In the genomic region with DNA sequence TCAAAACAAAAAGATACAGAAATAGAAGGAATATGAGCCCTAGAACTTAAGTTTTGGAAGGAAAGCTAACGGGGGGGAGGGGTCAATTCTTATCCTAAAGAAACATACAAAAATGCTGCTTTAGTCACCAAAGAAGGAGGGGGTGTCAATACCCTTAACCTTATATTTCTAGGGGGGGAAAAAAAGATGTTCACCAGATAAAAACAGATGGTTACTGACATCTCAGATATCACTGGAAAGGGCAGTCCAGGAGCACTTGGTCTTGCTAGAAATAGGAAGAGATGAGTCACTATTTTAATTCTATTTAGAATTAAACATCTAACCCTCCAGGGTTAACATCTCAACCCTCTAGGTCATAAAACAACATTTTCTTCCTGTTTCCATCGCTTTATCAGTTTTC, we compare ENCODE assay signal across 8 cellular contexts. TPM values are rescaled to one million over a fixed set of nuclear protein-coding genes. Genes with fewer than 3 reads are reported as not detected.
A peak's percentile ranks its signal among the peaks of the same experiment; 100 is the strongest.
DNase-seq lines count a peak whose midpoint lies in the region; ATAC-seq, FAIRE-seq and TF ChIP-seq lines count a peak whose summit lies in the region.

No MANE protein-coding gene starts in this region.

- intact Hi-C loops in HepG2 (cut with micrococcal nuclease; ENCODE audit: unreplicated experiment), result no loop called here

- H3K27ac ChIP-seq in HepG2 (ENCODE audit: extremely low read length, insufficient read depth, low read length), result peak overlapping the region; percentile 87
- peak overlapping the region; percentile 88 to 97 (median 94) for H3K27ac ChIP-seq in tibial nerve

- POLR2A ChIA-PET in activated naive CD8-positive, alpha-beta T cell treated with anti-CD3 and anti-CD28 coated beads, Interleukin-2, amount 10 ng/mL, durations not matched to agents 7 days and 5 days (lab: Charles Lee), result interaction anchor here (3.3 to 5.5 kb wide), 5 partner anchors 12 to 35 kb away, joined by 14 to 87 read pairs (median 80); partner anchors contain the start of genes FCHSD1, HDAC3 and RELL2
- POLR2A ChIA-PET in HepG2 (lab: Yijun Ruan, JAX), result interaction anchor here (1.2 to 3.5 kb wide), 8 partner anchors 9 to 297 kb away, joined by 3 to 53 read pairs (median 5); partner anchors contain the start of genes RELL2 and TAF7

- no peaks in the 10 kb centered on the region for H4K20me1 ChIP-seq in HepG2 (ENCODE audit: insufficient read depth, low read length)

- peaks cover 55% of the 10 kb centered on the region for H3K79me2 ChIP-seq in HepG2 (ENCODE audit: insufficient read depth, low read length)

- H3K27me3 ChIP-seq in HepG2 (ENCODE audit: control insufficient read depth in 1 of 2, insufficient read depth in 2 of 2, low read length in 2 of 2) (no peaks in the 10 kb centered on the region), tibial nerve (no peaks in the 10 kb centered on the region)

- in situ Hi-C loops in HepG2 (cut with HindIII; ENCODE audit: extremely low pct_ligation_motif_present, low pct_unique_long_range_greater_than_20kb), result no loop called here

- H3K36me3 ChIP-seq in HepG2 (replicated peaks in 1 of 2; ENCODE audit: control insufficient read depth in 1 of 2, insufficient read depth in 2 of 2, low read length in 2 of 2), result peaks cover 4 to 9% of the 10 kb centered on the region in 2 experiments
- peaks cover 0 to 24% (median 4%) of the 10 kb centered on the region in 3 donors for H3K36me3 ChIP-seq in tibial nerve

- H2AFZ ChIP-seq in HepG2 (ENCODE audit: low read length), result no peak overlapping the region

- no TSS peak for BruUV-seq in HepG2 (replicated peaks; lab: Mats Ljungman, UMichigan)

- no peak for ATAC-seq in activated naive CD8-positive, alpha-beta T cell treated with anti-CD3 and anti-CD28 coated beads, Interleukin-2, amount 10 ng/mL, durations not matched to agents 7 days and 5 days (ENCODE audit: low read depth)
- no peak for ATAC-seq in HepG2

- no peaks in the 10 kb centered on the region for H3K9me3 Mint-ChIP-seq in activated T-cell treated with anti-CD3 and anti-CD28 coated beads, Interleukin-2, amount 50 U/mL, for 24 hours
- H3K9me3 Mint-ChIP-seq in activated naive CD8-positive, alpha-beta T cell treated with anti-CD3 and anti-CD28 coated beads, Interleukin-2, amount 10 ng/mL, durations not matched to agents 7 days and 5 days, result no peaks in the 10 kb centered on the region

- peaks cover 84% of the 10 kb centered on the region for H3K36me3 Mint-ChIP-seq in activated T-cell treated with anti-CD3 and anti-CD28 coated beads, Interleukin-2, amount 50 U/mL, for 24 hours (ENCODE audit: low read depth)
- H3K36me3 Mint-ChIP-seq in activated naive CD8-positive, alpha-beta T cell treated with anti-CD3 and anti-CD28 coated beads, Interleukin-2, amount 10 ng/mL, durations not matched to agents 7 days and 5 days, result peaks cover 29% of the 10 kb centered on the region

- FAIRE-seq in HepG2 (lab: Jason Lieb, UNC) (no peak), GM12891 (lab: Jason Lieb, UNC) (no peak)

- no peaks in the 10 kb centered on the region for H3K27me3 Mint-ChIP-seq in activated T-cell treated with anti-CD3 and anti-CD28 coated beads, Interleukin-2, amount 50 U/mL, for 24 hours
- H3K27me3 Mint-ChIP-seq in activated naive CD8-positive, alpha-beta T cell treated with anti-CD3 and anti-CD28 coated beads, Interleukin-2, amount 10 ng/mL, durations not matched to agents 7 days and 5 days, result no peaks in the 10 kb centered on the region

- H3K27ac Mint-ChIP-seq in activated T-cell treated with anti-CD3 and anti-CD28 coated beads, Interleukin-2, amount 50 U/mL, for 24 hours, result peak overlapping the region; percentile 97
- peak overlapping the region; percentile 85 for H3K27ac Mint-ChIP-seq in activated naive CD8-positive, alpha-beta T cell treated with anti-CD3 and anti-CD28 coated beads, Interleukin-2, amount 10 ng/mL, durations not matched to agents 7 days and 5 days

- H3K9me3 ChIP-seq in HepG2 (ENCODE audit: low read length) (no peaks in the 10 kb centered on the region), tibial nerve (no peaks in the 10 kb centered on the region)

- WGBS in HepG2 (ENCODE audit: low lambda C conversion rate), result 79% methylated on average over 2 of the region's 2 CpGs
- WGBS in tibial nerve, 2 donors, result 15 to 19% methylated on average over 2 of the region's 2 CpGs

- no peak for TF ChIP-seq RAD21 in HepG2 (CRISPR knock-in tag; IDR thresholded peaks at IDR 0.05)

- no peak for DNase-seq in activated T-cell treated with anti-CD3 and anti-CD28 coated beads, Interleukin-2, amount 50 U/mL, for 24 hours
- DNase-seq in activated T-cell treated with anti-CD3 and anti-CD28 coated beads for 4 hours (no peak), HepG2 (ENCODE audit: low spot score) (no peak), tibial nerve (ENCODE audit: low spot score in 2 of 2) (no peak), GM12891 (ENCODE audit: insufficient read length, low spot score) (no peak), COR-L47 (lab: John Stamatoyannopoulos, UW) (no peak), SW 1271 (lab: John Stamatoyannopoulos, UW) (no peak)
- DNase-seq in activated naive CD8-positive, alpha-beta T cell treated with anti-CD3 and anti-CD28 coated beads, Interleukin-2, amount 10 ng/mL, durations not matched to agents 7 days and 5 days, result no peak

- peaks cover 66% of the 10 kb centered on the region for H3K4me1 Mint-ChIP-seq in activated T-cell treated with anti-CD3 and anti-CD28 coated beads, Interleukin-2, amount 50 U/mL, for 24 hours (ENCODE audit: low read depth)
- H3K4me1 Mint-ChIP-seq in activated naive CD8-positive, alpha-beta T cell treated with anti-CD3 and anti-CD28 coated beads, Interleukin-2, amount 10 ng/mL, durations not matched to agents 7 days and 5 days, result peaks cover 46% of the 10 kb centered on the region

- TF ChIP-seq EP300 in HepG2 (IDR thresholded peaks at IDR 0.05; ENCODE audit: low read depth in 2 of 2, low read length in 2 of 2) (no peak), HepG2 (CRISPR knock-in tag; IDR thresholded peaks at IDR 0.05; ENCODE audit: borderline replicate concordance) (no peak), tibial nerve (IDR thresholded peaks at IDR 0.05) (no peak)

- H3K4me3 Mint-ChIP-seq in activated T-cell treated with anti-CD3 and anti-CD28 coated beads, Interleukin-2, amount 50 U/mL, for 24 hours, result peak overlapping the region; percentile 91
- H3K4me3 Mint-ChIP-seq in activated naive CD8-positive, alpha-beta T cell treated with anti-CD3 and anti-CD28 coated beads, Interleukin-2, amount 10 ng/mL, durations not matched to agents 7 days and 5 days, result peak overlapping the region; percentile 88

- CTCF ChIA-PET in HepG2 (lab: Yijun Ruan, JAX; ENCODE audit: low intra/inter-chr PET ratio, low total read pairs), result no interaction called here

- no peak for TF ChIP-seq POLR2A in HepG2 (IDR thresholded peaks at IDR 0.05; ENCODE audit: insufficient read depth in 1 of 2, low read depth in 2 of 2, low read length in 2 of 2)
- TF ChIP-seq POLR2A in tibial nerve (IDR thresholded peaks at IDR 0.05), result no peak
- TF ChIP-seq POLR2A in GM12891 (IDR thresholded peaks at IDR 0.05; ENCODE audit: low read depth, low read length), result no peak

- TF ChIP-seq CTCF in HepG2 (CRISPR knock-in tag; IDR thresholded peaks at IDR 0.05) (no peak), tibial nerve (IDR thresholded peaks at IDR 0.05) (no peak)

- H3K9ac ChIP-seq in HepG2 (ENCODE audit: insufficient read depth, low read depth, low read length), result peak overlapping the region; percentile 83

- H3K4me3 ChIP-seq in HepG2 (replicated peaks in 1 of 3; ENCODE audit: insufficient read depth in 1 of 3, low read depth in 2 of 3, low read length in 3 of 3), result peak overlapping the region; percentile 84 to 95 (median 88); a peak in 5 of 6 replicates
- peak overlapping the region in 3 of 4 donors; percentile 83 to 98 (median 96) for H3K4me3 ChIP-seq in tibial nerve

- H3K4me1 ChIP-seq in HepG2 (ENCODE audit: insufficient read depth, low read length), result peaks cover 58% of the 10 kb centered on the region
- peaks cover 0 to 53% (median 19%) of the 10 kb centered on the region in 4 donors for H3K4me1 ChIP-seq in tibial nerve

- H3K4me2 ChIP-seq in HepG2 (ENCODE audit: low read depth, low read length), result peak overlapping the region; percentile 74

RNA-seq across cellular contexts. Expression of gene DIAPH1, which starts 1.7 kb away (rescaled TPM):
- 100 to 1,000 TPM; 244 to 256 TPM for total RNA-seq in activated naive CD8-positive, alpha-beta T cell treated with anti-CD3 and anti-CD28 coated beads, Interleukin-2, amount 10 ng/mL, durations not matched to agents 7 days and 5 days
- total RNA-seq in HepG2 (2016; rRNA removed; fragmentation: Illumina TruSeq; extraction: Trizol), result 28.5 and 33.9 TPM in 2 replicates
- total RNA-seq in HepG2 (2016; cell fraction: cytosol; rRNA removed; fragmentation: Illumina TruSeq; extraction: Trizol; ENCODE audit: low read depth), result 16.5 and 21.3 TPM in 2 replicates
- total RNA-seq in HepG2 (2016; cell fraction: insoluble cytoplasmic fraction; rRNA removed; fragmentation: Illumina TruSeq; extraction: Trizol), result 24.1 and 31.9 TPM in 2 replicates
- 20.9 and 21.2 TPM in 2 replicates for total RNA-seq in HepG2 (2016; cell fraction: membrane; rRNA removed; fragmentation: Illumina TruSeq; extraction: Trizol)
- total RNA-seq in HepG2 (2016; cell fraction: nucleus; rRNA removed; fragmentation: Illumina TruSeq; extraction: Trizol), result 95.2 and 104 TPM in 2 replicates
- polyA plus RNA-seq in HepG2 (2011; rRNA removed), result 25.1 and 33.2 TPM in 2 replicates
- 18.7 and 25.7 TPM in 2 replicates for polyA plus RNA-seq in HepG2 (2011; cell fraction: cytosol; rRNA removed)
- polyA plus RNA-seq in HepG2 (2011; cell fraction: nucleus; rRNA removed), result 126 and 140 TPM in 2 replicates
- 45.7 and 49.8 TPM in 2 replicates for polyA plus RNA-seq in HepG2 (2012)
- polyA plus RNA-seq in HepG2 (2016; cell fraction: cytosol; fragmentation: Illumina TruSeq; extraction: Trizol; ENCODE audit: low read depth), result 5.1 and 6.3 TPM in 2 replicates
- polyA plus RNA-seq in HepG2 (2016; cell fraction: insoluble cytoplasmic fraction; fragmentation: Illumina TruSeq; extraction: Trizol; ENCODE audit: low read depth), result 24.9 and 33.0 TPM in 2 replicates
- 7.9 and 10.1 TPM in 2 replicates for polyA plus RNA-seq in HepG2 (2016; cell fraction: membrane; fragmentation: Illumina TruSeq; extraction: Trizol; ENCODE audit: low read depth)
- 123 and 124 TPM in 2 replicates for polyA plus RNA-seq in HepG2 (2016; cell fraction: nucleus; fragmentation: Illumina TruSeq; extraction: Trizol; ENCODE audit: insufficient read depth, low read depth)
- polyA minus RNA-seq in HepG2 (2011; rRNA and poly(A)+ RNA removed; ENCODE audit: low replicate concordance), result 105 and 207 TPM in 2 replicates
- 30.1 and 34.9 TPM in 2 replicates for polyA minus RNA-seq in HepG2 (2011; cell fraction: cytosol; rRNA and poly(A)+ RNA removed)
- polyA minus RNA-seq in HepG2 (2011; cell fraction: nucleus; rRNA and poly(A)+ RNA removed), result 129 and 140 TPM in 2 replicates
- total RNA-seq in tibial nerve, result 100 to 1,000 TPM in 1 of 4 donors, 10 to 100 TPM in 3; 59.4 to 102 (median 64.0) TPM
- polyA plus RNA-seq in GM12891 (2012; ENCODE audit: low read depth, missing spikeins), result 71.9 TPM

RNA-seq across cellular contexts. Expression of gene HDAC3, which starts 19.5 kb away (rescaled TPM):
- 10 to 100 TPM; 85.8 to 89.6 TPM for total RNA-seq in activated naive CD8-positive, alpha-beta T cell treated with anti-CD3 and anti-CD28 coated beads, Interleukin-2, amount 10 ng/mL, durations not matched to agents 7 days and 5 days
- 83.9 and 84.0 TPM in 2 replicates for total RNA-seq in HepG2 (2016; rRNA removed; fragmentation: Illumina TruSeq; extraction: Trizol)
- 89.0 and 95.8 TPM in 2 replicates for total RNA-seq in HepG2 (2016; cell fraction: cytosol; rRNA removed; fragmentation: Illumina TruSeq; extraction: Trizol; ENCODE audit: low read depth)
- total RNA-seq in HepG2 (2016; cell fraction: insoluble cytoplasmic fraction; rRNA removed; fragmentation: Illumina TruSeq; extraction: Trizol), result 75.9 and 87.3 TPM in 2 replicates
- total RNA-seq in HepG2 (2016; cell fraction: membrane; rRNA removed; fragmentation: Illumina TruSeq; extraction: Trizol), result 136 and 149 TPM in 2 replicates
- 60.2 and 60.8 TPM in 2 replicates for total RNA-seq in HepG2 (2016; cell fraction: nucleus; rRNA removed; fragmentation: Illumina TruSeq; extraction: Trizol)
- 90.0 and 94.1 TPM in 2 replicates for polyA plus RNA-seq in HepG2 (2011; rRNA removed)
- polyA plus RNA-seq in HepG2 (2011; cell fraction: cytosol; rRNA removed), result 84.3 and 85.4 TPM in 2 replicates
- polyA plus RNA-seq in HepG2 (2011; cell fraction: nucleus; rRNA removed), result 161 and 166 TPM in 2 replicates
- 55.1 and 57.0 TPM in 2 replicates for polyA plus RNA-seq in HepG2 (2012)
- polyA plus RNA-seq in HepG2 (2016; cell fraction: cytosol; fragmentation: Illumina TruSeq; extraction: Trizol; ENCODE audit: low read depth), result 93.9 and 113 TPM in 2 replicates
- 80.8 and 88.3 TPM in 2 replicates for polyA plus RNA-seq in HepG2 (2016; cell fraction: insoluble cytoplasmic fraction; fragmentation: Illumina TruSeq; extraction: Trizol; ENCODE audit: low read depth)
- 128 and 150 TPM in 2 replicates for polyA plus RNA-seq in HepG2 (2016; cell fraction: membrane; fragmentation: Illumina TruSeq; extraction: Trizol; ENCODE audit: low read depth)
- 126 and 133 TPM in 2 replicates for polyA plus RNA-seq in HepG2 (2016; cell fraction: nucleus; fragmentation: Illumina TruSeq; extraction: Trizol; ENCODE audit: insufficient read depth, low read depth)
- polyA minus RNA-seq in HepG2 (2011; rRNA and poly(A)+ RNA removed; ENCODE audit: low replicate concordance), result 103 and 109 TPM in 2 replicates
- 38.4 TPM in 2 replicates for polyA minus RNA-seq in HepG2 (2011; cell fraction: cytosol; rRNA and poly(A)+ RNA removed)
- polyA minus RNA-seq in HepG2 (2011; cell fraction: nucleus; rRNA and poly(A)+ RNA removed), result 73.1 TPM in 2 replicates
- 10 to 100 TPM; 33.0 to 38.3 (median 36.5) TPM for total RNA-seq in tibial nerve
- polyA plus RNA-seq in GM12891 (2012; ENCODE audit: low read depth, missing spikeins), result 69.9 TPM

RNA-seq across cellular contexts. Expression of gene RELL2, which starts 19.7 kb away (rescaled TPM):
- 10 to 100 TPM; 31.4 to 31.6 TPM for total RNA-seq in activated naive CD8-positive, alpha-beta T cell treated with anti-CD3 and anti-CD28 coated beads, Interleukin-2, amount 10 ng/mL, durations not matched to agents 7 days and 5 days
- total RNA-seq in HepG2 (2016; rRNA removed; fragmentation: Illumina TruSeq; extraction: Trizol) (5.2 and 8.3 TPM in 2 replicates), tibial nerve (1 to 10 TPM; 2.0 to 8.7 (median 4.1) TPM)
- 4.3 and 4.9 TPM in 2 replicates for total RNA-seq in HepG2 (2016; cell fraction: cytosol; rRNA removed; fragmentation: Illumina TruSeq; extraction: Trizol; ENCODE audit: low read depth)
- total RNA-seq in HepG2 (2016; cell fraction: insoluble cytoplasmic fraction; rRNA removed; fragmentation: Illumina TruSeq; extraction: Trizol), result 5.4 and 6.7 TPM in 2 replicates
- total RNA-seq in HepG2 (2016; cell fraction: membrane; rRNA removed; fragmentation: Illumina TruSeq; extraction: Trizol), result 9.5 and 10.1 TPM in 2 replicates
- total RNA-seq in HepG2 (2016; cell fraction: nucleus; rRNA removed; fragmentation: Illumina TruSeq; extraction: Trizol), result 6.6 and 7.9 TPM in 2 replicates
- polyA plus RNA-seq in HepG2 (2011; rRNA removed), result 6.4 and 9.9 TPM in 2 replicates
- polyA plus RNA-seq in HepG2 (2011; cell fraction: cytosol; rRNA removed), result 6.7 and 9.8 TPM in 2 replicates
- 46.2 and 47.3 TPM in 2 replicates for polyA plus RNA-seq in HepG2 (2011; cell fraction: nucleus; rRNA removed)
- polyA plus RNA-seq in HepG2 (2012), result 2.0 and 3.6 TPM in 2 replicates
- 5.7 and 6.7 TPM in 2 replicates for polyA plus RNA-seq in HepG2 (2016; cell fraction: cytosol; fragmentation: Illumina TruSeq; extraction: Trizol; ENCODE audit: low read depth)
- 5.5 and 6.8 TPM in 2 replicates for polyA plus RNA-seq in HepG2 (2016; cell fraction: insoluble cytoplasmic fraction; fragmentation: Illumina TruSeq; extraction: Trizol; ENCODE audit: low read depth)
- polyA plus RNA-seq in HepG2 (2016; cell fraction: membrane; fragmentation: Illumina TruSeq; extraction: Trizol; ENCODE audit: low read depth), result 10.5 and 11.3 TPM in 2 replicates
- 21.1 and 22.8 TPM in 2 replicates for polyA plus RNA-seq in HepG2 (2016; cell fraction: nucleus; fragmentation: Illumina TruSeq; extraction: Trizol; ENCODE audit: insufficient read depth, low read depth)
- polyA minus RNA-seq in HepG2 (2011; rRNA and poly(A)+ RNA removed; ENCODE audit: low replicate concordance), result 0.84 and 5.2 TPM in 2 replicates
- polyA minus RNA-seq in HepG2 (2011; cell fraction: cytosol; rRNA and poly(A)+ RNA removed), result 1.8 and 2.8 TPM in 2 replicates
- polyA minus RNA-seq in HepG2 (2011; cell fraction: nucleus; rRNA and poly(A)+ RNA removed), result 7.8 and 10.2 TPM in 2 replicates
- 3.8 TPM for polyA plus RNA-seq in GM12891 (2012; ENCODE audit: low read depth, missing spikeins)

RNA-seq across cellular contexts. Expression of gene FCHSD1, which starts 34.1 kb away (rescaled TPM):
- total RNA-seq in activated naive CD8-positive, alpha-beta T cell treated with anti-CD3 and anti-CD28 coated beads, Interleukin-2, amount 10 ng/mL, durations not matched to agents 7 days and 5 days, result 10 to 100 TPM; 98.3 to 99.1 TPM
- total RNA-seq in HepG2 (2016; rRNA removed; fragmentation: Illumina TruSeq; extraction: Trizol), result 3.6 and 5.5 TPM in 2 replicates
- total RNA-seq in HepG2 (2016; cell fraction: cytosol; rRNA removed; fragmentation: Illumina TruSeq; extraction: Trizol; ENCODE audit: low read depth), result 1.8 and 2.5 TPM in 2 replicates
- total RNA-seq in HepG2 (2016; cell fraction: insoluble cytoplasmic fraction; rRNA removed; fragmentation: Illumina TruSeq; extraction: Trizol), result 3.8 and 9.1 TPM in 2 replicates
- 1.0 and 1.4 TPM in 2 replicates for total RNA-seq in HepG2 (2016; cell fraction: membrane; rRNA removed; fragmentation: Illumina TruSeq; extraction: Trizol)
- total RNA-seq in HepG2 (2016; cell fraction: nucleus; rRNA removed; fragmentation: Illumina TruSeq; extraction: Trizol), result 11.4 and 14.4 TPM in 2 replicates
- polyA plus RNA-seq in HepG2 (2011; rRNA removed), result 15.4 and 20.7 TPM in 2 replicates
- polyA plus RNA-seq in HepG2 (2011; cell fraction: cytosol; rRNA removed), result 5.5 and 7.5 TPM in 2 replicates
- polyA plus RNA-seq in HepG2 (2011; cell fraction: nucleus; rRNA removed), result 160 and 175 TPM in 2 replicates
- polyA plus RNA-seq in HepG2 (2012), result 10.0 and 11.9 TPM in 2 replicates
- 0.36 and 0.44 TPM in 2 replicates for polyA plus RNA-seq in HepG2 (2016; cell fraction: cytosol; fragmentation: Illumina TruSeq; extraction: Trizol; ENCODE audit: low read depth)
- 2.3 and 3.2 TPM in 2 replicates for polyA plus RNA-seq in HepG2 (2016; cell fraction: insoluble cytoplasmic fraction; fragmentation: Illumina TruSeq; extraction: Trizol; ENCODE audit: low read depth)
- polyA plus RNA-seq in HepG2 (2016; cell fraction: membrane; fragmentation: Illumina TruSeq; extraction: Trizol; ENCODE audit: low read depth), result 0.33 and 0.88 TPM in 2 replicates
- 29.0 and 35.7 TPM in 2 replicates for polyA plus RNA-seq in HepG2 (2016; cell fraction: nucleus; fragmentation: Illumina TruSeq; extraction: Trizol; ENCODE audit: insufficient read depth, low read depth)
- 7.2 and 9.9 TPM in 2 replicates for polyA minus RNA-seq in HepG2 (2011; rRNA and poly(A)+ RNA removed; ENCODE audit: low replicate concordance)
- 4.6 and 5.0 TPM in 2 replicates for polyA minus RNA-seq in HepG2 (2011; cell fraction: cytosol; rRNA and poly(A)+ RNA removed)
- 29.2 and 32.2 TPM in 2 replicates for polyA minus RNA-seq in HepG2 (2011; cell fraction: nucleus; rRNA and poly(A)+ RNA removed)
- total RNA-seq in tibial nerve, result 10 to 100 TPM; 10.7 to 53.4 (median 34.5) TPM
- 17.5 TPM for polyA plus RNA-seq in GM12891 (2012; ENCODE audit: low read depth, missing spikeins)
